1 cellular context compared by ENCODE assay signal in the genomic region with DNA sequence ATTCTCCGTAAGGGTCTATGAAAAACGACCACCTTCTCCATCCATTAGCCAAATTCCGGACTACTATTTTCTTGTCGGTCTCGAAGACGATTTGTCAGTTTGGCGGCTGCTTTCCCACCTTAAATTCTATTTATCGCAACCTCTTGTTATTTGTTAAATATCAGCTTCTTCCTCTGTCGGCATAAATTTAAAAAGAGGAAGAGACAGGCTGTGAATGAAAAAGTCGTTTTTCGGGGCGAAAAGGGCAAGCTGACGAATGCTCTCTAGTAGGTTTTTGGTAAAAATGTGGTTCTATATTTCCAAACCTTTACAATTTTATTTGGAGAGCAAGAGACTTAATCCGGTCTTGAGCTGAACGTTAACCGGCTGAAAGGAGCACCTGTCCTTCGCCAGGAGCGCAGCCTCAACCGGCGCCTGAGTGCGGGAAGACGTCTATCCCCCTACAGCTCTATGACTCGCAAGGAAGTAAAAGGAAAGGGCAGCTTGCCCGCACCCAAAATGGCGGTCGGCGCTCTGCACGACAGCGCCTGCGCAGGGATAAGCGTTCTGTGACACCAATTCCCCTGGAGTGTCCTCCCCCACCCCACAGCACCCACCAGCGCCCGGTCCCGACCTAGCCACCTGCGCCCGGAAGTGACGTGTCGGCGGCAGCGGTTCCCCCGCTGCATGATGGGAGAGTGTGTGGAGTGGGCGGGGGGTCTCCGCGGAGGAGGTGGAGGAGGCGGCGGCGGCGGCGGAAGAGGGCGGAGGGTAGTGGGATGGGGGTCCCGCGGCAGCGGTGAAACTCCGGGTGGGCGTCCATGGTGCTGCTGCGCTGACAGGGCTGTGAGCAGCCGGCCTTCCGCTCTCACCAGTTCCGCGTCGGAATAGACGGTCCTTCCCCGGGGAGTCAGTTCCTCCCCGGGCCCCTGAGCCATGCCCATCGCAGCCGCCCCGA.
TF ChIP-seq lines count a peak whose summit lies in the region.

TSS of gene AFTPH (plus strand) at position 662 of the 937 bp plus-strand sequence. CDS start 27,147 bp downstream, outside the sequence.

TF ChIP-seq in K562, 482 proteins besides CTCF, POLR2A, EP300 and RAD21 (continued from another document and continues in another):
- no peak for TF ChIP-seq TFE3 (CRISPR knock-in tag; IDR thresholded peaks at IDR 0.05)
- no peak for TF ChIP-seq KDM2B (CRISPR knock-in tag; IDR thresholded peaks at IDR 0.05)
- TF ChIP-seq SMARCA5 (IDR thresholded peaks at IDR 0.05), result no peak
- no peak for TF ChIP-seq KAT8 (IDR thresholded peaks at IDR 0.05; ENCODE audit: low read depth)
- no peak for TF ChIP-seq ZNF699 (CRISPR knock-in tag; IDR thresholded peaks at IDR 0.05; ENCODE audit: insufficient replicate concordance)
- TF ChIP-seq NR4A1 (CRISPR knock-in tag; IDR thresholded peaks at IDR 0.05), result no peak
- TF ChIP-seq NR4A1 (tag; IDR thresholded peaks at IDR 0.05), result no peak
- TF ChIP-seq GTF2A2 (tag; IDR thresholded peaks at IDR 0.05), result no peak
- TF ChIP-seq SP1 (CRISPR knock-in tag; IDR thresholded peaks at IDR 0.05), result peak; percentile 55; the same call in 1 of the 2 replicates
- no peak for TF ChIP-seq PHB (CRISPR knock-in tag; IDR thresholded peaks at IDR 0.05)
- peak; percentile 94 for TF ChIP-seq VEZF1 (CRISPR knock-in tag; IDR thresholded peaks at IDR 0.05)
- no peak for TF ChIP-seq XRCC4 (IDR thresholded peaks at IDR 0.05; ENCODE audit: extremely low read depth, insufficient read depth, insufficient read length)
- TF ChIP-seq ATF7 (IDR thresholded peaks at IDR 0.05), result peak; percentile 86
- TF ChIP-seq SRF (CRISPR knock-in tag; IDR thresholded peaks at IDR 0.05), result no peak; a peak in 1 of 4 replicates
- no peak for TF ChIP-seq ZNF696 (CRISPR knock-in tag; conservative IDR thresholded peaks at IDR 0.05)
- no peak for TF ChIP-seq BRD9 (IDR thresholded peaks at IDR 0.05; ENCODE audit: low read depth, partially characterized antibody)
- peak; percentile 94 for TF ChIP-seq CREB1 (IDR thresholded peaks at IDR 0.05)
- TF ChIP-seq CREB1 (CRISPR knock-in tag; IDR thresholded peaks at IDR 0.05), result peak; percentile 96
- TF ChIP-seq, protein P1, sequence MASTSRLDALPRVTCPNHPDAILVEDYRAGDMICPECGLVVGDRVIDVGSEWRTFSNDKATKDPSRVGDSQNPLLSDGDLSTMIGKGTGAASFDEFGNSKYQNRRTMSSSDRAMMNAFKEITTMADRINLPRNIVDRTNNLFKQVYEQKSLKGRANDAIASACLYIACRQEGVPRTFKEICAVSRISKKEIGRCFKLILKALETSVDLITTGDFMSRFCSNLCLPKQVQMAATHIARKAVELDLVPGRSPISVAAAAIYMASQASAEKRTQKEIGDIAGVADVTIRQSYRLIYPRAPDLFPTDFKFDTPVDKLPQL (IDR thresholded peaks at IDR 0.05; ENCODE audit: extremely low read depth, insufficient read length), result no peak
- no peak for TF ChIP-seq ZNF584 (CRISPR knock-in tag; IDR thresholded peaks at IDR 0.05; ENCODE audit: low read depth)
- TF ChIP-seq, protein P2, sequence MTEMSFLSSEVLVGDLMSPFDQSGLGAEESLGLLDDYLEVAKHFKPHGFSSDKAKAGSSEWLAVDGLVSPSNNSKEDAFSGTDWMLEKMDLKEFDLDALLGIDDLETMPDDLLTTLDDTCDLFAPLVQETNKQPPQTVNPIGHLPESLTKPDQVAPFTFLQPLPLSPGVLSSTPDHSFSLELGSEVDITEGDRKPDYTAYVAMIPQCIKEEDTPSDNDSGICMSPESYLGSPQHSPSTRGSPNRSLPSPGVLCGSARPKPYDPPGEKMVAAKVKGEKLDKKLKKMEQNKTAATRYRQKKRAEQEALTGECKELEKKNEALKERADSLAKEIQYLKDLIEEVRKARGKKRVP (CRISPR knock-in tag; IDR thresholded peaks at IDR 0.05), result no peak; the same call in 1 of the 2 replicates
- no peak for TF ChIP-seq MAFG (tag; conservative IDR thresholded peaks at IDR 0.05)
- no peak for TF ChIP-seq NFE2L1 (tag; IDR thresholded peaks at IDR 0.05; ENCODE audit: borderline replicate concordance, low read depth)
- TF ChIP-seq, protein P3, sequence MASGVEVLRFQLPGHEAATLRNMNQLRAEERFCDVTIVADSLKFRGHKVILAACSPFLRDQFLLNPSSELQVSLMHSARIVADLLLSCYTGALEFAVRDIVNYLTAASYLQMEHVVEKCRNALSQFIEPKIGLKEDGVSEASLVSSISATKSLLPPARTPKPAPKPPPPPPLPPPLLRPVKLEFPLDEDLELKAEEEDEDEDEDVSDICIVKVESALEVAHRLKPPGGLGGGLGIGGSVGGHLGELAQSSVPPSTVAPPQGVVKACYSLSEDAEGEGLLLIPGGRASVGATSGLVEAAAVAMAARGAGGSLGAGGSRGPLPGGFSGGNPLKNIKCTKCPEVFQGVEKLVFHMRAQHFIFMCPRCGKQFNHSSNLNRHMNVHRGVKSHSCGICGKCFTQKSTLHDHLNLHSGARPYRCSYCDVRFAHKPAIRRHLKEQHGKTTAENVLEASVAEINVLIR (CRISPR knock-in tag; IDR thresholded peaks at IDR 0.05), result peak; percentile 88
- no peak for TF ChIP-seq ZBTB49 (CRISPR knock-in tag; IDR thresholded peaks at IDR 0.05; ENCODE audit: borderline replicate concordance)
- no peak for TF ChIP-seq HDAC6 (IDR thresholded peaks at IDR 0.05; ENCODE audit: low read depth, low read length)
- no peak; the same call in 1 of the 2 replicates for TF ChIP-seq RNF2 (IDR thresholded peaks at IDR 0.05)
- TF ChIP-seq, protein P4, sequence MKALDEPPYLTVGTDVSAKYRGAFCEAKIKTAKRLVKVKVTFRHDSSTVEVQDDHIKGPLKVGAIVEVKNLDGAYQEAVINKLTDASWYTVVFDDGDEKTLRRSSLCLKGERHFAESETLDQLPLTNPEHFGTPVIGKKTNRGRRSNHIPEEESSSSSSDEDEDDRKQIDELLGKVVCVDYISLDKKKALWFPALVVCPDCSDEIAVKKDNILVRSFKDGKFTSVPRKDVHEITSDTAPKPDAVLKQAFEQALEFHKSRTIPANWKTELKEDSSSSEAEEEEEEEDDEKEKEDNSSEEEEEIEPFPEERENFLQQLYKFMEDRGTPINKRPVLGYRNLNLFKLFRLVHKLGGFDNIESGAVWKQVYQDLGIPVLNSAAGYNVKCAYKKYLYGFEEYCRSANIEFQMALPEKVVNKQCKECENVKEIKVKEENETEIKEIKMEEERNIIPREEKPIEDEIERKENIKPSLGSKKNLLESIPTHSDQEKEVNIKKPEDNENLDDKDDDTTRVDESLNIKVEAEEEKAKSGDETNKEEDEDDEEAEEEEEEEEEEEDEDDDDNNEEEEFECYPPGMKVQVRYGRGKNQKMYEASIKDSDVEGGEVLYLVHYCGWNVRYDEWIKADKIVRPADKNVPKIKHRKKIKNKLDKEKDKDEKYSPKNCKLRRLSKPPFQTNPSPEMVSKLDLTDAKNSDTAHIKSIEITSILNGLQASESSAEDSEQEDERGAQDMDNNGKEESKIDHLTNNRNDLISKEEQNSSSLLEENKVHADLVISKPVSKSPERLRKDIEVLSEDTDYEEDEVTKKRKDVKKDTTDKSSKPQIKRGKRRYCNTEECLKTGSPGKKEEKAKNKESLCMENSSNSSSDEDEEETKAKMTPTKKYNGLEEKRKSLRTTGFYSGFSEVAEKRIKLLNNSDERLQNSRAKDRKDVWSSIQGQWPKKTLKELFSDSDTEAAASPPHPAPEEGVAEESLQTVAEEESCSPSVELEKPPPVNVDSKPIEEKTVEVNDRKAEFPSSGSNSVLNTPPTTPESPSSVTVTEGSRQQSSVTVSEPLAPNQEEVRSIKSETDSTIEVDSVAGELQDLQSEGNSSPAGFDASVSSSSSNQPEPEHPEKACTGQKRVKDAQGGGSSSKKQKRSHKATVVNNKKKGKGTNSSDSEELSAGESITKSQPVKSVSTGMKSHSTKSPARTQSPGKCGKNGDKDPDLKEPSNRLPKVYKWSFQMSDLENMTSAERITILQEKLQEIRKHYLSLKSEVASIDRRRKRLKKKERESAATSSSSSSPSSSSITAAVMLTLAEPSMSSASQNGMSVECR (CRISPR knock-in tag; IDR thresholded peaks at IDR 0.05), result peak; percentile 7; the same call in 1 of the 2 replicates
- no peak for TF ChIP-seq MTA2 (IDR thresholded peaks at IDR 0.05; ENCODE audit: low read depth)
- TF ChIP-seq CHD4 (IDR thresholded peaks at IDR 0.05; ENCODE audit: insufficient read depth, insufficient replicate concordance, low read depth, low read length, poor library complexity, severe bottlenecking), result no peak
- peak; percentile 98 for TF ChIP-seq CREM (IDR thresholded peaks at IDR 0.05; ENCODE audit: low read depth)
- no peak for TF ChIP-seq ETV6 (IDR thresholded peaks at IDR 0.05; ENCODE audit: borderline replicate concordance in 1 of 2, low read depth in 2 of 2, low read length in 1 of 2)
- no peak for TF ChIP-seq ETV6 (CRISPR knock-in tag; IDR thresholded peaks at IDR 0.05; ENCODE audit: borderline replicate concordance)
- TF ChIP-seq TAL1 (IDR thresholded peaks at IDR 0.05), result no peak
- TF ChIP-seq ZEB2 (IDR thresholded peaks at IDR 0.05), result no peak
- peak; percentile 80 for TF ChIP-seq TAF7 (tag; IDR thresholded peaks at IDR 0.05)
- TF ChIP-seq, protein P5, sequence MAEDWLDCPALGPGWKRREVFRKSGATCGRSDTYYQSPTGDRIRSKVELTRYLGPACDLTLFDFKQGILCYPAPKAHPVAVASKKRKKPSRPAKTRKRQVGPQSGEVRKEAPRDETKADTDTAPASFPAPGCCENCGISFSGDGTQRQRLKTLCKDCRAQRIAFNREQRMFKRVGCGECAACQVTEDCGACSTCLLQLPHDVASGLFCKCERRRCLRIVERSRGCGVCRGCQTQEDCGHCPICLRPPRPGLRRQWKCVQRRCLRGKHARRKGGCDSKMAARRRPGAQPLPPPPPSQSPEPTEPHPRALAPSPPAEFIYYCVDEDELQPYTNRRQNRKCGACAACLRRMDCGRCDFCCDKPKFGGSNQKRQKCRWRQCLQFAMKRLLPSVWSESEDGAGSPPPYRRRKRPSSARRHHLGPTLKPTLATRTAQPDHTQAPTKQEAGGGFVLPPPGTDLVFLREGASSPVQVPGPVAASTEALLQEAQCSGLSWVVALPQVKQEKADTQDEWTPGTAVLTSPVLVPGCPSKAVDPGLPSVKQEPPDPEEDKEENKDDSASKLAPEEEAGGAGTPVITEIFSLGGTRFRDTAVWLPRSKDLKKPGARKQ (CRISPR knock-in tag; IDR thresholded peaks at IDR 0.05), result no peak
- 0 out of 2 replicates have a peak, but pooled peaks have one; percentile 8 for TF ChIP-seq TCF7L2 (IDR thresholded peaks at IDR 0.05; ENCODE audit: low read depth, low read length)
- no peak for TF ChIP-seq FOXJ2 (tag; IDR thresholded peaks at IDR 0.05)
- TF ChIP-seq HNRNPK (IDR thresholded peaks at IDR 0.05; ENCODE audit: low read depth, low read length, poor library complexity, severe bottlenecking), result no peak
- no peak for TF ChIP-seq HNRNPH1 (optimal IDR thresholded peaks at IDR 0.05; ENCODE audit: low read depth, low read length)
- TF ChIP-seq ETS2 (tag; IDR thresholded peaks at IDR 0.05; ENCODE audit: borderline replicate concordance, poor library complexity, severe bottlenecking), result no peak
- TF ChIP-seq TRIM28 (IDR thresholded peaks at IDR 0.05), result no peak
- TF ChIP-seq TFAM (CRISPR knock-in tag; conservative IDR thresholded peaks at IDR 0.05), result no peak
- peak; percentile 39; the same call in 1 of the 2 replicates for TF ChIP-seq L3MBTL2 (IDR thresholded peaks at IDR 0.05)
- no peak for TF ChIP-seq ZNF740 (CRISPR knock-in tag; IDR thresholded peaks at IDR 0.05)
- TF ChIP-seq ZNF740 (tag; IDR thresholded peaks at IDR 0.05), result no peak
- no peak; the same call in 1 of the 2 replicates for TF ChIP-seq ZSCAN29 (IDR thresholded peaks at IDR 0.05)
- no peak for TF ChIP-seq DNMT1 (IDR thresholded peaks at IDR 0.05)
- no peak for TF ChIP-seq ZNF75A (CRISPR knock-in tag; IDR thresholded peaks at IDR 0.05)
- TF ChIP-seq HCFC1 (IDR thresholded peaks at IDR 0.05; ENCODE audit: low read depth, low read length), result peak; percentile 86
